In the genomic region with DNA sequence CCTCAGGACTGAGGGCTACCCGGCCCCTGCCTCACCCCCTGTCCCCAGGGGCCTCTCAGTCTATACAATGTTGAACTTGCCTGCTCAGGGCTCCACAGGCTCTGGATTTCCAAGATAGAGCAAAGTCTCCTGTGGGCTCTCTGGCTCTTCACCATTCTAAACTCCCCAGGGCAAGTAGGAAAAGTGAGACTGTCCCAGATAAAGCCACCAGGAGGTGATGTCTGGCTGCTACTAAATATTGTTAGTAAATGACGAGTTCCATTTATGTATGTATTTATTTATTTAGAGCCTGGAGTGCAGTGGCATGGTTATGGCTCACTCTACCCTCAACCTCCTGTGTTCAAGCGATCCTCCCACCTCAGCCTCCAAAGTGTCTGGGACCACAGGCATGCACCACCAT, we compare ENCODE assay signal across 17 cellular contexts.
A peak's percentile ranks its signal among the peaks of the same experiment; 100 is the strongest.
DNase-seq lines count a peak whose midpoint lies in the region; ATAC-seq and TF ChIP-seq lines count a peak whose summit lies in the region.
"Had no signal": no experiment of that assay in that cellular context is flagged by ENCODE, and none has a peak within 500 bp of the region (broad histone marks: within the 10 kb centered on the region; RNA-seq: fewer than 3 reads in every experiment).

No MANE protein-coding gene starts in this region.

- no peaks in the 10 kb centered on the region for H4K20me1 ChIP-seq in SK-N-SH (ENCODE audit: insufficient read depth)
- no peaks in the 10 kb centered on the region for H4K20me1 ChIP-seq in IMR-90 (ENCODE audit: insufficient read depth, low read length)

- H2BK15ac ChIP-seq in IMR-90 (ENCODE audit: low read depth, low read length) = no peak overlapping the region

- in situ Hi-C loops in IMR-90 (cut with MboI; ENCODE audit: low sequenced_read_pairs) = no loop called here

- H2BK5ac ChIP-seq in IMR-90 (ENCODE audit: low read depth, low read length, poor library complexity, severe bottlenecking) = no peak overlapping the region

- no peak for ATAC-seq in SK-N-SH treated with all-trans-retinoic acid at 6 μM for 48 hours
- no peak for ATAC-seq in IMR-90 (ENCODE audit: low read depth)
- ATAC-seq in GM21390 (IDR thresholded peaks at IDR 0.05; ENCODE audit: unreplicated experiment) = no peak
- ATAC-seq in HG02571 (IDR thresholded peaks at IDR 0.05; ENCODE audit: unreplicated experiment) = no peak
- ATAC-seq: left cardiac atrium, mucosa of descending colon had no signal

- 0 out of 2 replicates have a peak, but pooled peaks have one; percentile 8 for TF ChIP-seq RAD21 in SK-N-SH (IDR thresholded peaks at IDR 0.05; ENCODE audit: low read length)
- TF ChIP-seq RAD21 in IMR-90 (IDR thresholded peaks at IDR 0.05; ENCODE audit: low read length) = 0 out of 2 replicates have a peak, but pooled peaks have one; percentile 13

- no peaks in the 10 kb centered on the region for H3F3A ChIP-seq in SK-N-SH (replicated peaks; ENCODE audit: insufficient read depth)

- H4K91ac ChIP-seq in IMR-90 (ENCODE audit: insufficient read depth, low read depth, low read length) = no peak overlapping the region

- CTCF ChIA-PET in SK-N-SH (lab: Yijun Ruan, JAX) (interaction anchor here (0.6 to 1.4 kb wide), 2 partner anchors 10 to 118 kb away, joined by 3 read pairs; no protein-coding TSS in a partner anchor), IMR-90 (lab: Yijun Ruan, JAX) (no interaction called here)

- no peak overlapping the region for H2AFZ ChIP-seq in SK-N-SH (ENCODE audit: low read depth)
- no peak overlapping the region for H2AFZ ChIP-seq in IMR-90 (replicated peaks; ENCODE audit: low read length, poor library complexity)

- no peaks in the 10 kb centered on the region for H3K27me3 ChIP-seq in SK-N-SH (ENCODE audit: insufficient read depth)
- peaks cover 12% of the 10 kb centered on the region for H3K27me3 ChIP-seq in IMR-90 (ENCODE audit: control insufficient read depth, insufficient read depth, low read length)
- no peaks in the 10 kb centered on the region for H3K27me3 ChIP-seq in neutrophil

- POLR2A ChIA-PET in SK-N-SH (lab: Yijun Ruan, JAX) (no interaction called here), IMR-90 (lab: Charles Lee; ENCODE audit: unreplicated experiment) (no interaction called here)

- peaks cover 0 to 8% of the 10 kb centered on the region in 2 experiments; a peak in 2 of 4 replicates for H3K4me1 ChIP-seq in SK-N-SH (ENCODE audit: control insufficient read depth in 1 of 2, insufficient read depth in 2 of 2, low read depth in 1 of 2, low read length in 1 of 2)
- H3K4me1 ChIP-seq in IMR-90 (ENCODE audit: control insufficient read depth, insufficient read depth, low read length) = no peaks in the 10 kb centered on the region
- H3K4me1 ChIP-seq in neutrophil (ENCODE audit: control insufficient read depth in 1 of 2, insufficient read depth in 1 of 2, low read depth in 1 of 2, low read length in 1 of 2) = no peaks in the 10 kb centered on the region

- dilution Hi-C loops in IMR-90 (cut with HindIII; ENCODE audit: low sequenced_read_pairs, unreplicated experiment) = no loop called here

- WGBS in SK-N-SH (ENCODE audit: low lambda C conversion rate) = 54% methylated on average over 3 of the region's 3 CpGs
- WGBS in IMR-90 (ENCODE audit: extremely low coverage in 2 of 2, insufficient read length in 1 of 2), 2 experiments = no CpG with 5 or more reads among the region's 3 CpGs

- H2BK20ac ChIP-seq in IMR-90 (ENCODE audit: low read depth, low read length) = no peak overlapping the region

- H3K36me3 ChIP-seq in SK-N-SH (replicated peaks in 1 of 2; ENCODE audit: control insufficient read depth in 1 of 2, insufficient read depth in 2 of 2, low read length in 1 of 2) (no peaks in the 10 kb centered on the region), IMR-90 (ENCODE audit: control insufficient read depth, insufficient read depth, low read length) (no peaks in the 10 kb centered on the region), neutrophil (no peaks in the 10 kb centered on the region)

- H3K4me2 ChIP-seq in SK-N-SH (no peak overlapping the region), IMR-90 (ENCODE audit: low read depth, low read length) (no peak overlapping the region)

- no peak overlapping the region for H3K14ac ChIP-seq in IMR-90 (replicated peaks; ENCODE audit: low read depth, low read length)

- no peak overlapping the region for H3K56ac ChIP-seq in IMR-90 (ENCODE audit: extremely low read depth, insufficient read depth, low read length)

- H3K79me2 ChIP-seq in SK-N-SH (ENCODE audit: insufficient read depth) = no peaks in the 10 kb centered on the region

- H3K9ac ChIP-seq in SK-N-SH (no peak overlapping the region), IMR-90 (ENCODE audit: low read depth, low read length) (no peak overlapping the region)

- no peak overlapping the region for H3K23ac ChIP-seq in IMR-90 (ENCODE audit: low read depth, low read length)

- no peak overlapping the region for H3K4ac ChIP-seq in IMR-90 (ENCODE audit: low read depth, low read length)

- no peaks in the 10 kb centered on the region for H3K9me2 ChIP-seq in SK-N-SH

- TF ChIP-seq CTCF in SK-N-SH (IDR thresholded peaks at IDR 0.05) = no peak
- TF ChIP-seq CTCF in IMR-90 (conservative IDR thresholded peaks at IDR 0.05; ENCODE audit: low read depth, low read length) = peak; percentile 21; the same call in 1 of the 2 replicates
- TF ChIP-seq CTCF in neutrophil (IDR thresholded peaks at IDR 0.05) = peak; percentile 52

- no peak overlapping the region for H3K18ac ChIP-seq in IMR-90 (ENCODE audit: low read depth, low read length)

- H4K5ac ChIP-seq in IMR-90 (ENCODE audit: low read depth, low read length) = no peak overlapping the region

- intact Hi-C loops in IMR-90 (cut with micrococcal nuclease) = loop anchor here (1.0 kb wide), 1 partner anchor 201 kb away; no protein-coding TSS in a partner anchor

- no peaks in the 10 kb centered on the region; the same call in 1 of the 2 replicates for H3K9me1 ChIP-seq in IMR-90 (ENCODE audit: insufficient read depth, low read length)

- no peaks in the 10 kb centered on the region for H3K79me1 ChIP-seq in IMR-90 (ENCODE audit: low read depth in 1 of 2, low read length in 2 of 2)

- H2AK5ac ChIP-seq in IMR-90 (ENCODE audit: low read depth, low read length) = no peak overlapping the region

- no peak overlapping the region for H4K8ac ChIP-seq in IMR-90 (ENCODE audit: low read depth in 2 of 2, low read length in 2 of 2)

- H3K9me3 ChIP-seq in SK-N-SH (no peaks in the 10 kb centered on the region), IMR-90 (ENCODE audit: control insufficient read depth, insufficient read depth, low read length) (no peaks in the 10 kb centered on the region), neutrophil (no peaks in the 10 kb centered on the region)
- H3K9me3 ChIP-seq: mucosa of descending colon had no signal

- no peak overlapping the region for H2BK120ac ChIP-seq in IMR-90 (ENCODE audit: low read depth, low read length)

- no peak overlapping the region for H2AK9ac ChIP-seq in IMR-90 (replicated peaks; ENCODE audit: low read depth, low read length, poor library complexity)

- BruUV-seq in IMR-90 (replicated peaks; lab: Mats Ljungman, UMichigan) = no TSS peak

- TF ChIP-seq POLR2A in IMR-90 (IDR thresholded peaks at IDR 0.05; ENCODE audit: low read depth, low read length) = no peak

- H3K4me3 ChIP-seq in SK-N-SH (ENCODE audit: low read depth in 2 of 2, low read length in 1 of 2) (no peak overlapping the region), IMR-90 (ENCODE audit: insufficient read depth, low read depth, low read length) (no peak overlapping the region), neutrophil (ENCODE audit: low read depth in 1 of 2, low read length in 1 of 2) (no peak overlapping the region)
- H3K4me3 ChIP-seq: mucosa of descending colon had no signal

- H3K27ac ChIP-seq in SK-N-SH (ENCODE audit: low read depth in 2 of 2, low read length in 1 of 2) (no peak overlapping the region), IMR-90 (ENCODE audit: insufficient read depth, low read length) (no peak overlapping the region), neutrophil (no peak overlapping the region)

- no peak for TF ChIP-seq EP300 in SK-N-SH (IDR thresholded peaks at IDR 0.05; ENCODE audit: borderline replicate concordance in 1 of 2, low read depth in 1 of 2, low read length in 1 of 2)

- DNase-seq in SK-N-SH = no peak
- no peak for DNase-seq in IMR-90
- DNase-seq in amniotic epithelial cell (ENCODE audit: low read depth) = peak; percentile 7
- DNase-seq in LoVo (ENCODE audit: low spot score) = no peak
- DNase-seq: activated CD4-positive, alpha-beta memory T cell treated with anti-CD3 and anti-CD28 coated beads for 36 hours; amygdala; CD8-positive, alpha-beta memory T cell; left cardiac atrium; mucosa of descending colon; NCI-H187 treated with DMSO at 0.1 percent for 48 hours; NCI-H510A treated with DMSO at 0.1 percent for 48 hours; occipital lobe; SW 1271 had no signal

TF ChIP-seq in SK-N-SH, 30 proteins besides CTCF, POLR2A, EP300 and RAD21:
- no peak for TF ChIP-seq NFIC (IDR thresholded peaks at IDR 0.05; ENCODE audit: borderline replicate concordance)
- TF ChIP-seq ELF1 (IDR thresholded peaks at IDR 0.05) = no peak
- 0 out of 2 replicates have a peak, but pooled peaks have one; percentile 6 for TF ChIP-seq SMC3 (IDR thresholded peaks at IDR 0.05; ENCODE audit: low read depth, low read length)

TF ChIP-seq in SK-N-SH treated with all-trans-retinoic acid at 6 μM for 48 hours, 23 proteins besides CTCF, POLR2A, EP300 and RAD21 (continues in another document):
- no peak for TF ChIP-seq SNAI2 (CRISPR knock-in tag; IDR thresholded peaks at IDR 0.05)

TF ChIP-seq in IMR-90, 13 proteins besides CTCF, POLR2A, EP300 and RAD21:
- no peak for TF ChIP-seq CEBPB (IDR thresholded peaks at IDR 0.05; ENCODE audit: low read depth, low read length)
- no peak for TF ChIP-seq BHLHE40 (IDR thresholded peaks at IDR 0.05; ENCODE audit: low read depth, low read length)
- no peak for TF ChIP-seq NFE2L2 (IDR thresholded peaks at IDR 0.05; ENCODE audit: low read depth, low read length)
- TF ChIP-seq MXI1 (IDR thresholded peaks at IDR 0.05; ENCODE audit: borderline replicate concordance, low read depth, low read length) = no peak
- TF ChIP-seq MAFK (IDR thresholded peaks at IDR 0.05; ENCODE audit: low read depth, low read length) = no peak
- TF ChIP-seq RCOR1 (IDR thresholded peaks at IDR 0.05; ENCODE audit: insufficient replicate concordance, low read length) = no peak
- TF ChIP-seq CHD1 (IDR thresholded peaks at IDR 0.05; ENCODE audit: low read depth, low read length) = no peak
- TF ChIP-seq MAZ (IDR thresholded peaks at IDR 0.05; ENCODE audit: borderline replicate concordance, low read depth, low read length) = no peak
- no peak for TF ChIP-seq RFX5 (IDR thresholded peaks at IDR 0.05; ENCODE audit: low read depth, low read length)
- TF ChIP-seq, protein P1, sequence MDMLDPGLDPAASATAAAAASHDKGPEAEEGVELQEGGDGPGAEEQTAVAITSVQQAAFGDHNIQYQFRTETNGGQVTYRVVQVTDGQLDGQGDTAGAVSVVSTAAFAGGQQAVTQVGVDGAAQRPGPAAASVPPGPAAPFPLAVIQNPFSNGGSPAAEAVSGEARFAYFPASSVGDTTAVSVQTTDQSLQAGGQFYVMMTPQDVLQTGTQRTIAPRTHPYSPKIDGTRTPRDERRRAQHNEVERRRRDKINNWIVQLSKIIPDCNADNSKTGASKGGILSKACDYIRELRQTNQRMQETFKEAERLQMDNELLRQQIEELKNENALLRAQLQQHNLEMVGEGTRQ (IDR thresholded peaks at IDR 0.05; ENCODE audit: low read depth, low read length) = no peak
- no peak for TF ChIP-seq FOS (IDR thresholded peaks at IDR 0.05; ENCODE audit: low read depth, low read length)
